ENCODE assay signal across 1 cellular context in the genomic region with DNA sequence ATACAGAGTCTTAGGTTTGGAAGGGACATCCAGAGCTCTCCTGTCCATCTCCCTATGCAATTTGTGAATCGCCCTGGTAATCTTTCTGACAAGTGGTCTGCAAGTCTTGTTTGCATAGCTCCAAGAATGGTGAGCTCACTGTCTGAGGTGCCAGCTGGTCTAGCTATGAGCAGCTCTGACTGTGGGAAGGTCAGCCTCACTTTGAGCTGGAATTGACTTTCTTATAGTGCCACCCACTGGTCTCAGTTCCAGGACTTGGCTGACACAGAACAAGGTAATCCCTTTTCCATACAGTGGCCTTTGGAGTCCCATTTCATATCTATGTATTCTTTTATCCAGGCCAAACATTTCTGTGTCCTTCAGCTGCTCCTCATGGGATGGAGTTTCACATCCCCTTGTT.
A peak's percentile ranks its signal among the peaks of the same experiment; 100 is the strongest.
TF ChIP-seq lines count a peak whose summit lies in the region.

No MANE protein-coding gene starts in this region.

TF ChIP-seq in HepG2, 621 proteins besides CTCF, POLR2A, EP300 and RAD21 (continued from another document):
- TF ChIP-seq, protein P1, sequence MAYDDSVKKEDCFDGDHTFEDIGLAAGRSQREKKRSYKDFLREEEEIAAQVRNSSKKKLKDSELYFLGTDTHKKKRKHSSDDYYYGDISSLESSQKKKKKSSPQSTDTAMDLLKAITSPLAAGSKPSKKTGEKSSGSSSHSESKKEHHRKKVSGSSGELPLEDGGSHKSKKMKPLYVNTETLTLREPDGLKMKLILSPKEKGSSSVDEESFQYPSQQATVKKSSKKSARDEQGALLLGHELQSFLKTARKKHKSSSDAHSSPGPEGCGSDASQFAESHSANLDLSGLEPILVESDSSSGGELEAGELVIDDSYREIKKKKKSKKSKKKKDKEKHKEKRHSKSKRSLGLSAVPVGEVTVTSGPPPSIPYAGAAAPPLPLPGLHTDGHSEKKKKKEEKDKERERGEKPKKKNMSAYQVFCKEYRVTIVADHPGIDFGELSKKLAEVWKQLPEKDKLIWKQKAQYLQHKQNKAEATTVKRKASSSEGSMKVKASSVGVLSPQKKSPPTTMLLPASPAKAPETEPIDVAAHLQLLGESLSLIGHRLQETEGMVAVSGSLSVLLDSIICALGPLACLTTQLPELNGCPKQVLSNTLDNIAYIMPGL (CRISPR knock-in tag; IDR thresholded peaks at IDR 0.05; ENCODE audit: borderline replicate concordance in 1 of 2, low read depth in 1 of 2), result 0 out of 4 replicates have a peak, but pooled peaks of 1 of the 2 experiments have one; percentile 31
- TF ChIP-seq ZBTB1 (CRISPR knock-in tag; IDR thresholded peaks at IDR 0.05; ENCODE audit: borderline replicate concordance) (no peak), GATAD2A (CRISPR knock-in tag; IDR thresholded peaks at IDR 0.05) (no peak), ZNF589 (CRISPR knock-in tag; conservative IDR thresholded peaks at IDR 0.05) (no peak), HNRNPUL1 (IDR thresholded peaks at IDR 0.05; ENCODE audit: low read depth, low read length) (no peak), ZBTB8A (CRISPR knock-in tag; IDR thresholded peaks at IDR 0.05; ENCODE audit: borderline replicate concordance, low read depth) (no peak), STAG1 (CRISPR knock-in tag; IDR thresholded peaks at IDR 0.05) (peak; percentile 91), ZFYVE20 (CRISPR knock-in tag; IDR thresholded peaks at IDR 0.05; ENCODE audit: borderline replicate concordance, low read depth) (no peak), ZNF577 (CRISPR knock-in tag; IDR thresholded peaks at IDR 0.05; ENCODE audit: borderline replicate concordance, low read depth) (no peak), ZNF441 (CRISPR knock-in tag; IDR thresholded peaks at IDR 0.05; ENCODE audit: borderline replicate concordance) (no peak), HDAC2 (CRISPR knock-in tag; IDR thresholded peaks at IDR 0.05) (no peak), ZNF615 (CRISPR knock-in tag; IDR thresholded peaks at IDR 0.05; ENCODE audit: borderline replicate concordance) (no peak), SMARCE1 (IDR thresholded peaks at IDR 0.05; ENCODE audit: borderline replicate concordance) (no peak), SMAD9 (CRISPR knock-in tag; IDR thresholded peaks at IDR 0.05) (no peak), KLF16 (CRISPR knock-in tag; IDR thresholded peaks at IDR 0.05) (no peak), HNRNPH1 (optimal IDR thresholded peaks at IDR 0.05; ENCODE audit: low read depth, low read length) (no peak), RARA (CRISPR knock-in tag; IDR thresholded peaks at IDR 0.05) (no peak), ZNF296 (CRISPR knock-in tag; conservative IDR thresholded peaks at IDR 0.05) (no peak), RARG (CRISPR knock-in tag; IDR thresholded peaks at IDR 0.05; ENCODE audit: low read depth) (no peak), CBFB (CRISPR knock-in tag; IDR thresholded peaks at IDR 0.05) (no peak), ZNF382 (CRISPR knock-in tag; IDR thresholded peaks at IDR 0.05; ENCODE audit: borderline replicate concordance) (no peak), HMGA1 (CRISPR knock-in tag; conservative IDR thresholded peaks at IDR 0.05) (no peak), RXRB (CRISPR knock-in tag; IDR thresholded peaks at IDR 0.05; ENCODE audit: borderline replicate concordance) (peak; percentile 35; the same call in 1 of the 2 replicates), NFYC (CRISPR knock-in tag; IDR thresholded peaks at IDR 0.05) (no peak), RELA (CRISPR knock-in tag; IDR thresholded peaks at IDR 0.05) (no peak), CHD2 (IDR thresholded peaks at IDR 0.05; ENCODE audit: low read depth, low read length) (no peak), ZNF558 (CRISPR knock-in tag; IDR thresholded peaks at IDR 0.05; ENCODE audit: borderline replicate concordance) (no peak), CBX2 (IDR thresholded peaks at IDR 0.05; ENCODE audit: low read depth, low read length) (no peak), CBX2 (CRISPR knock-in tag; IDR thresholded peaks at IDR 0.05; ENCODE audit: low read depth) (no peak), ZNF672 (CRISPR knock-in tag; IDR thresholded peaks at IDR 0.05) (no peak), ZNF20 (CRISPR knock-in tag; IDR thresholded peaks at IDR 0.05) (no peak), NFIB (CRISPR knock-in tag; IDR thresholded peaks at IDR 0.05; ENCODE audit: borderline replicate concordance) (no peak), ZNF746 (CRISPR knock-in tag; IDR thresholded peaks at IDR 0.05) (no peak), JDP2 (CRISPR knock-in tag; IDR thresholded peaks at IDR 0.05; ENCODE audit: borderline replicate concordance) (no peak), TAF1 (CRISPR knock-in tag; IDR thresholded peaks at IDR 0.05) (no peak), TOE1 (CRISPR knock-in tag; IDR thresholded peaks at IDR 0.05) (no peak), ASH2L (IDR thresholded peaks at IDR 0.05; ENCODE audit: insufficient read length, low read depth, low read length) (no peak), TOPORS (CRISPR knock-in tag; IDR thresholded peaks at IDR 0.05) (no peak)
- TF ChIP-seq, protein P2, sequence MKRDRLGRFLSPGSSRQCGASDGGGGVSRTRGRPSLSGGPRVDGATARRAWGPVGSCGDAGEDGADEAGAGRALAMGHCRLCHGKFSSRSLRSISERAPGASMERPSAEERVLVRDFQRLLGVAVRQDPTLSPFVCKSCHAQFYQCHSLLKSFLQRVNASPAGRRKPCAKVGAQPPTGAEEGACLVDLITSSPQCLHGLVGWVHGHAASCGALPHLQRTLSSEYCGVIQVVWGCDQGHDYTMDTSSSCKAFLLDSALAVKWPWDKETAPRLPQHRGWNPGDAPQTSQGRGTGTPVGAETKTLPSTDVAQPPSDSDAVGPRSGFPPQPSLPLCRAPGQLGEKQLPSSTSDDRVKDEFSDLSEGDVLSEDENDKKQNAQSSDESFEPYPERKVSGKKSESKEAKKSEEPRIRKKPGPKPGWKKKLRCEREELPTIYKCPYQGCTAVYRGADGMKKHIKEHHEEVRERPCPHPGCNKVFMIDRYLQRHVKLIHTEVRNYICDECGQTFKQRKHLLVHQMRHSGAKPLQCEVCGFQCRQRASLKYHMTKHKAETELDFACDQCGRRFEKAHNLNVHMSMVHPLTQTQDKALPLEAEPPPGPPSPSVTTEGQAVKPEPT (CRISPR knock-in tag; IDR thresholded peaks at IDR 0.05; ENCODE audit: low read depth), result no peak
- TF ChIP-seq, protein P3, sequence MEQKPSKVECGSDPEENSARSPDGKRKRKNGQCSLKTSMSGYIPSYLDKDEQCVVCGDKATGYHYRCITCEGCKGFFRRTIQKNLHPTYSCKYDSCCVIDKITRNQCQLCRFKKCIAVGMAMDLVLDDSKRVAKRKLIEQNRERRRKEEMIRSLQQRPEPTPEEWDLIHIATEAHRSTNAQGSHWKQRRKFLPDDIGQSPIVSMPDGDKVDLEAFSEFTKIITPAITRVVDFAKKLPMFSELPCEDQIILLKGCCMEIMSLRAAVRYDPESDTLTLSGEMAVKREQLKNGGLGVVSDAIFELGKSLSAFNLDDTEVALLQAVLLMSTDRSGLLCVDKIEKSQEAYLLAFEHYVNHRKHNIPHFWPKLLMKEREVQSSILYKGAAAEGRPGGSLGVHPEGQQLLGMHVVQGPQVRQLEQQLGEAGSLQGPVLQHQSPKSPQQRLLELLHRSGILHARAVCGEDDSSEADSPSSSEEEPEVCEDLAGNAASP (CRISPR knock-in tag; IDR thresholded peaks at IDR 0.05; ENCODE audit: borderline replicate concordance), result peak; percentile 35; the same call in 1 of the 2 replicates
- TF ChIP-seq, protein P4, sequence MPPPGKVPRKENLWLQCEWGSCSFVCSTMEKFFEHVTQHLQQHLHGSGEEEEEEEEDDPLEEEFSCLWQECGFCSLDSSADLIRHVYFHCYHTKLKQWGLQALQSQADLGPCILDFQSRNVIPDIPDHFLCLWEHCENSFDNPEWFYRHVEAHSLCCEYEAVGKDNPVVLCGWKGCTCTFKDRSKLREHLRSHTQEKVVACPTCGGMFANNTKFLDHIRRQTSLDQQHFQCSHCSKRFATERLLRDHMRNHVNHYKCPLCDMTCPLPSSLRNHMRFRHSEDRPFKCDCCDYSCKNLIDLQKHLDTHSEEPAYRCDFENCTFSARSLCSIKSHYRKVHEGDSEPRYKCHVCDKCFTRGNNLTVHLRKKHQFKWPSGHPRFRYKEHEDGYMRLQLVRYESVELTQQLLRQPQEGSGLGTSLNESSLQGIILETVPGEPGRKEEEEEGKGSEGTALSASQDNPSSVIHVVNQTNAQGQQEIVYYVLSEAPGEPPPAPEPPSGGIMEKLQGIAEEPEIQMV (CRISPR knock-in tag; IDR thresholded peaks at IDR 0.05; ENCODE audit: low read depth), result no peak
- TF ChIP-seq, protein P5, sequence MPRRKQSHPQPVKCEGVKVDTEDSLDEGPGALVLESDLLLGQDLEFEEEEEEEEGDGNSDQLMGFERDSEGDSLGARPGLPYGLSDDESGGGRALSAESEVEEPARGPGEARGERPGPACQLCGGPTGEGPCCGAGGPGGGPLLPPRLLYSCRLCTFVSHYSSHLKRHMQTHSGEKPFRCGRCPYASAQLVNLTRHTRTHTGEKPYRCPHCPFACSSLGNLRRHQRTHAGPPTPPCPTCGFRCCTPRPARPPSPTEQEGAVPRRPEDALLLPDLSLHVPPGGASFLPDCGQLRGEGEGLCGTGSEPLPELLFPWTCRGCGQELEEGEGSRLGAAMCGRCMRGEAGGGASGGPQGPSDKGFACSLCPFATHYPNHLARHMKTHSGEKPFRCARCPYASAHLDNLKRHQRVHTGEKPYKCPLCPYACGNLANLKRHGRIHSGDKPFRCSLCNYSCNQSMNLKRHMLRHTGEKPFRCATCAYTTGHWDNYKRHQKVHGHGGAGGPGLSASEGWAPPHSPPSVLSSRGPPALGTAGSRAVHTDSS (CRISPR knock-in tag; conservative IDR thresholded peaks at IDR 0.05), result no peak
- TF ChIP-seq, protein P6, sequence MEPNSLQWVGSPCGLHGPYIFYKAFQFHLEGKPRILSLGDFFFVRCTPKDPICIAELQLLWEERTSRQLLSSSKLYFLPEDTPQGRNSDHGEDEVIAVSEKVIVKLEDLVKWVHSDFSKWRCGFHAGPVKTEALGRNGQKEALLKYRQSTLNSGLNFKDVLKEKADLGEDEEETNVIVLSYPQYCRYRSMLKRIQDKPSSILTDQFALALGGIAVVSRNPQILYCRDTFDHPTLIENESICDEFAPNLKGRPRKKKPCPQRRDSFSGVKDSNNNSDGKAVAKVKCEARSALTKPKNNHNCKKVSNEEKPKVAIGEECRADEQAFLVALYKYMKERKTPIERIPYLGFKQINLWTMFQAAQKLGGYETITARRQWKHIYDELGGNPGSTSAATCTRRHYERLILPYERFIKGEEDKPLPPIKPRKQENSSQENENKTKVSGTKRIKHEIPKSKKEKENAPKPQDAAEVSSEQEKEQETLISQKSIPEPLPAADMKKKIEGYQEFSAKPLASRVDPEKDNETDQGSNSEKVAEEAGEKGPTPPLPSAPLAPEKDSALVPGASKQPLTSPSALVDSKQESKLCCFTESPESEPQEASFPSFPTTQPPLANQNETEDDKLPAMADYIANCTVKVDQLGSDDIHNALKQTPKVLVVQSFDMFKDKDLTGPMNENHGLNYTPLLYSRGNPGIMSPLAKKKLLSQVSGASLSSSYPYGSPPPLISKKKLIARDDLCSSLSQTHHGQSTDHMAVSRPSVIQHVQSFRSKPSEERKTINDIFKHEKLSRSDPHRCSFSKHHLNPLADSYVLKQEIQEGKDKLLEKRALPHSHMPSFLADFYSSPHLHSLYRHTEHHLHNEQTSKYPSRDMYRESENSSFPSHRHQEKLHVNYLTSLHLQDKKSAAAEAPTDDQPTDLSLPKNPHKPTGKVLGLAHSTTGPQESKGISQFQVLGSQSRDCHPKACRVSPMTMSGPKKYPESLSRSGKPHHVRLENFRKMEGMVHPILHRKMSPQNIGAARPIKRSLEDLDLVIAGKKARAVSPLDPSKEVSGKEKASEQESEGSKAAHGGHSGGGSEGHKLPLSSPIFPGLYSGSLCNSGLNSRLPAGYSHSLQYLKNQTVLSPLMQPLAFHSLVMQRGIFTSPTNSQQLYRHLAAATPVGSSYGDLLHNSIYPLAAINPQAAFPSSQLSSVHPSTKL (CRISPR knock-in tag; IDR thresholded peaks at IDR 0.05), result peak; percentile 20; the same call in 1 of the 2 replicates
